17 cellular contexts compared by ENCODE assay signal in genomic region chr10:65377687-65378086, GRCh38.
A peak's percentile ranks its signal among the peaks of the same experiment; 100 is the strongest.
DNase-seq lines count a peak whose midpoint lies in the region.
"Had no signal": no experiment of that assay in that cellular context is flagged by ENCODE, and none has a peak within 500 bp of the region (broad histone marks: within the 10 kb centered on the region; RNA-seq: fewer than 3 reads in every experiment).

No MANE protein-coding gene starts in this region.

- H3K4me2 ChIP-seq in neuronal stem cell (ENCODE audit: insufficient read depth, low read length, poor library complexity, severe bottlenecking): no peak overlapping the region
- H3K4me2 ChIP-seq: A549 had no signal

- no peak overlapping the region for H4K8ac ChIP-seq in neuronal stem cell (ENCODE audit: low read depth, low read length)

- no peak overlapping the region for H2BK5ac ChIP-seq in neuronal stem cell (ENCODE audit: low read length)

- in situ Hi-C loops in SK-MEL-5 (cut with HindIII; ENCODE audit: low pct_unique_long_range_greater_than_20kb, low sequenced_read_pairs): no loop called here

- H2BK120ac ChIP-seq in neuronal stem cell (ENCODE audit: low read depth, low read length): no peak overlapping the region

- H3K14ac ChIP-seq in neuronal stem cell (ENCODE audit: low read length): no peak overlapping the region

- no peak overlapping the region for H3K4me3 ChIP-seq in neuronal stem cell (ENCODE audit: low read length in 2 of 2)
- H3K4me3 ChIP-seq: A549, HAP-1, SK-N-MC had no signal

- DNase-seq in HT1080 (ENCODE audit: low read depth) (peak; percentile 40), SK-MEL-5 (ENCODE audit: low read depth, low spot score) (peak; percentile 21), iPS-NIHi7 (ENCODE audit: extremely low spot score) (peak; percentile 10), neuronal stem cell (ENCODE audit: low spot score) (peak; percentile 21), GF-D8 (lab: John Stamatoyannopoulos, UW) (no peak), cerebellar cortex (ENCODE audit: low spot score) (no peak), NCI-H69 (lab: John Stamatoyannopoulos, UW) (no peak), D341Med (ENCODE audit: low spot score) (no peak)
- DNase-seq: C1 segment of cervical spinal cord, MV-4-11, NCI-H1417 treated with DMSO at 0.1 percent for 48 hours, NCI-H2029, NCI-H510A, NCI-H82 had no signal

- no peak overlapping the region for H2AK5ac ChIP-seq in neuronal stem cell (ENCODE audit: low read depth, low read length)

- no CpG with 5 or more reads among the region's 1 CpG for WGBS in neuronal stem cell (ENCODE audit: extremely low coverage in 2 of 2, insufficient read length in 2 of 2, insufficient replicate concordance in 1 of 2), 2 donors

- no peaks in the 10 kb centered on the region for H3K36me3 ChIP-seq in neuronal stem cell (replicated peaks in 1 of 2; ENCODE audit: control insufficient read depth in 2 of 2, insufficient read depth in 2 of 2, low read length in 2 of 2)
- H3K36me3 ChIP-seq: HAP-1 had no signal

- H2AFZ ChIP-seq in neuronal stem cell (ENCODE audit: low read length): no peak overlapping the region

- no peaks in the 10 kb centered on the region for H3K9me3 ChIP-seq in neuronal stem cell (replicated peaks in 1 of 2; ENCODE audit: control insufficient read depth in 2 of 2, insufficient read depth in 1 of 2, low read depth in 1 of 2, low read length in 2 of 2)
- H3K9me3 ChIP-seq: A549, HAP-1 had no signal

- H3K9ac ChIP-seq in neuronal stem cell (ENCODE audit: low read depth, low read length, poor library complexity): no peak overlapping the region

- H3K4me1 ChIP-seq in neuronal stem cell (ENCODE audit: control insufficient read depth in 2 of 2, insufficient read depth in 1 of 2, low read depth in 1 of 2, low read length in 2 of 2): peaks cover 0 to 5% of the 10 kb centered on the region in 2 donors
- H3K4me1 ChIP-seq: A549, HAP-1 had no signal

- no peak overlapping the region for H2BK15ac ChIP-seq in neuronal stem cell (ENCODE audit: low read length)

- no peak overlapping the region for H3K4ac ChIP-seq in neuronal stem cell (ENCODE audit: low read length)

- H3K18ac ChIP-seq in neuronal stem cell (ENCODE audit: low read length): no peak overlapping the region

- peak overlapping the region; percentile 40 for H3K27ac ChIP-seq in neuronal stem cell (replicated peaks; ENCODE audit: low read length)
- H3K27ac ChIP-seq: A549, SK-N-MC had no signal

- H3K23ac ChIP-seq in neuronal stem cell (ENCODE audit: low read depth, low read length, poor library complexity): no peak overlapping the region

- no peak overlapping the region for H4K91ac ChIP-seq in neuronal stem cell (ENCODE audit: low read depth, low read length, poor library complexity)

- H3K27me3 ChIP-seq in neuronal stem cell (ENCODE audit: control insufficient read depth in 3 of 3, insufficient read depth in 3 of 3, low read depth in 1 of 3, low read length in 3 of 3): no peaks in the 10 kb centered on the region

- H3K79me1 ChIP-seq in neuronal stem cell (ENCODE audit: low read depth, low read length): no peaks in the 10 kb centered on the region

- H2BK12ac ChIP-seq in neuronal stem cell (ENCODE audit: low read length): no peak overlapping the region

Comparison
In these comparisons a context has a peak if more than half of its experiments do, and no peak if none do; other contexts are left out.
1. DNase-seq: peak in HT1080 (single experiment), SK-MEL-5 (single experiment), iPS-NIHi7 (single experiment) and neuronal stem cell (single experiment); none in GF-D8 (single experiment), cerebellar cortex (single experiment), NCI-H69 (single experiment) and D341Med (single experiment).